ENCODE assay signal across 26 cellular contexts in genomic region chr4:74481891-74482609, GRCh38. TPM values are rescaled to one million over a fixed set of nuclear protein-coding genes. Genes with fewer than 3 reads are reported as not detected.
"Had no signal": no experiment of that assay in that cellular context is flagged by ENCODE, and none has a peak within 500 bp of the region (broad histone marks: within the 10 kb centered on the region; RNA-seq: fewer than 3 reads in every experiment).

No MANE protein-coding gene starts in this region.

- H3K4me3 ChIP-seq: neural progenitor cell, ovary, psoas muscle, sigmoid colon, stomach, thoracic aorta, thyroid gland, tibial nerve, upper lobe of right lung, uterus had no signal

- H3K4me1 ChIP-seq: neural progenitor cell, parathyroid adenoma, psoas muscle, sigmoid colon, thyroid gland, tibial nerve, upper lobe of right lung, uterus had no signal

- H3K27ac ChIP-seq: neural progenitor cell, ovary, parathyroid adenoma, psoas muscle, sigmoid colon, stomach, thoracic aorta, thyroid gland, tibial nerve, upper lobe of right lung, uterus had no signal

- H3K9me3 ChIP-seq: ovary, psoas muscle, sigmoid colon, stomach, thoracic aorta, thyroid gland, tibial nerve, upper lobe of right lung, uterus had no signal

- ATAC-seq: naive thymus-derived CD4-positive, alpha-beta T cell; natural killer cell; psoas muscle; right cardiac atrium; stimulated activated effector memory CD8-positive, alpha-beta T cell treated with anti-CD3 and anti-CD28 coated beads, Interleukin-12 subunit alpha, Interleukin-12 subunit beta, amount 100 ng/mL, for 72 hours; stimulated activated naive B cell treated with anti-CD40 and anti-IgM and Interleukin-4, amounts not matched to agents 10 μg/mL and 1 μg/mL and 100 μg/mL, for 72 hours; upper lobe of right lung had no signal

- DNase-seq: naive thymus-derived CD4-positive, alpha-beta T cell; natural killer cell; occipital lobe; ovary; posterior cingulate gyrus; psoas muscle; right cardiac atrium; sigmoid colon; small intestine; stimulated activated CD4-positive, alpha-beta T cell treated with anti-CD3 and anti-CD28 coated beads, Interleukin-15, amount 100 ng/mL, for 24 hours; stimulated activated CD4-positive, alpha-beta T cell treated with anti-CD3 and anti-CD28 coated beads, Interleukin-2, amount 100 ng/mL, for 24 hours; stimulated activated CD4-positive, alpha-beta T cell treated with anti-CD3 and anti-CD28 coated beads, Interleukin-2, amount 100 ng/mL, for 48 hours; stimulated activated CD4-positive, alpha-beta T cell treated with anti-CD3 and anti-CD28 coated beads, Interleukin-4, amount 100 ng/mL, for 24 hours; stimulated activated naive B cell treated with anti-CD40 and anti-IgM and Interleukin-4, amounts not matched to agents 10 μg/mL and 1 μg/mL and 100 μg/mL, for 72 hours; stimulated activated naive CD4-positive, alpha-beta T cell treated with Interleukin-2 at 50 U/mL for 16 hours; stomach; thyroid gland; upper lobe of right lung; uterus had no signal

- H3K36me3 ChIP-seq: neural progenitor cell, ovary, sigmoid colon, stomach, thoracic aorta, thyroid gland, tibial nerve, upper lobe of right lung, uterus had no signal

- H3K4me2 ChIP-seq: neural progenitor cell had no signal

- H3K9ac ChIP-seq: neural progenitor cell, parathyroid adenoma had no signal

- H2AFZ ChIP-seq: neural progenitor cell, parathyroid adenoma had no signal

- FAIRE-seq: small intestine had no signal

- H3K27me3 ChIP-seq: neural progenitor cell, ovary, sigmoid colon, stomach, thyroid gland, tibial nerve, upper lobe of right lung, uterus had no signal

- H3K79me2 ChIP-seq: parathyroid adenoma had no signal

RNA-seq across cellular contexts. Expression of gene AREG, which starts 37.1 kb away (rescaled TPM):
- total RNA-seq: occipital lobe, skeletal muscle tissue had no signal
- polyA plus RNA-seq: neural cell had no signal
